17 cellular contexts compared by ENCODE assay signal in genomic region chr3:10732292-10732691, GRCh38.
DNase-seq lines count a peak whose midpoint lies in the region; ATAC-seq and TF ChIP-seq lines count a peak whose summit lies in the region.
"Had no signal": no experiment of that assay in that cellular context is flagged by ENCODE, and none has a peak within 500 bp of the region (broad histone marks: within the 10 kb centered on the region; RNA-seq: fewer than 3 reads in every experiment).

No MANE protein-coding gene starts in this region.

- no peaks in the 10 kb centered on the region for H3K36me3 Mint-ChIP-seq in endodermal cell (ENCODE audit: low read depth)
- H3K36me3 Mint-ChIP-seq: CD8-positive, alpha-beta T cell had no signal

- peak overlapping the region; percentile 44 for H3K27ac ChIP-seq in caudate nucleus (ENCODE audit: low read depth, low read length)
- H3K27ac ChIP-seq in endodermal cell (ENCODE audit: low read depth, low read length): no peak overlapping the region
- H3K27ac ChIP-seq in testis: no peak overlapping the region
- H3K27ac ChIP-seq: BLaER1 treated with 17β-estradiol and CSF1 and Interleukin-3, amounts not matched to agents 10 nM and 100 nM; C4-2B had no signal

- no peak overlapping the region for H3K27ac Mint-ChIP-seq in endodermal cell
- H3K27ac Mint-ChIP-seq: B cell; CD4-positive, alpha-beta T cell; CD8-positive, alpha-beta T cell had no signal

- peaks cover 36% of the 10 kb centered on the region for H3K9me3 Mint-ChIP-seq in endodermal cell

- peaks cover 27% of the 10 kb centered on the region for H3K9me3 ChIP-seq in endodermal cell (ENCODE audit: control insufficient read depth, low read length)
- no peaks in the 10 kb centered on the region for H3K9me3 ChIP-seq in testis

- DNase-seq in caudate nucleus (lab: John Stamatoyannopoulos, UW) (peak in 3 of 61 donors; percentile 17 to 43 (median 34)), endodermal cell (peak; percentile 6), superior temporal gyrus (ENCODE audit: extremely low spot score) (peak; percentile 42), testis (no peak), left lobe of liver (ENCODE audit: low spot score) (no peak)
- DNase-seq in activated CD4-positive, alpha-beta T cell treated with anti-CD3 and anti-CD28 coated beads, Interleukin-2, amount 50 U/mL, for 48 hours: no peak
- DNase-seq: 8988T; ACHN; Caco-2; Calu3; CD4-positive, alpha-beta T cell; CD8-positive, alpha-beta T cell; DMS79 treated with DMSO at 0.1 percent for 48 hours; GF-D8 had no signal

- peaks cover under 1% of the 10 kb centered on the region for H3K27me3 Mint-ChIP-seq in endodermal cell (ENCODE audit: insufficient read depth)

- H3K9ac ChIP-seq in endodermal cell (ENCODE audit: extremely low read depth, low read length, poor library complexity, severe bottlenecking): no peak overlapping the region
- H3K9ac ChIP-seq: BLaER1 treated with 17β-estradiol and CSF1 and Interleukin-3, amounts not matched to agents 10 nM and 100 nM had no signal

- intact Hi-C loops in testis (cut with DNase I; ENCODE audit: low total_unique reads): no loop called here

- H3K4me3 ChIP-seq in endodermal cell (ENCODE audit: low read length): no peak overlapping the region
- no peak overlapping the region for H3K4me3 ChIP-seq in testis
- H3K4me3 ChIP-seq: BLaER1 treated with 17β-estradiol and CSF1 and Interleukin-3, amounts not matched to agents 10 nM and 100 nM had no signal

- H3K4me1 ChIP-seq in endodermal cell (ENCODE audit: control insufficient read depth, insufficient read depth, low read length): no peaks in the 10 kb centered on the region
- no peaks in the 10 kb centered on the region for H3K4me1 ChIP-seq in testis
- H3K4me1 ChIP-seq: Caco-2 had no signal

- TF ChIP-seq CTCF in endodermal cell (conservative IDR thresholded peaks at IDR 0.05) (no peak), testis (IDR thresholded peaks at IDR 0.05) (no peak)

- peaks cover under 1% of the 10 kb centered on the region for H3K27me3 ChIP-seq in endodermal cell (ENCODE audit: control insufficient read depth, insufficient read depth, low read length, poor library complexity, severe bottlenecking)
- H3K27me3 ChIP-seq in testis: no peaks in the 10 kb centered on the region
- H3K27me3 ChIP-seq: BLaER1 treated with 17β-estradiol and CSF1 and Interleukin-3, amounts not matched to agents 10 nM and 100 nM had no signal

- H3K36me3 ChIP-seq in endodermal cell (ENCODE audit: control insufficient read depth, insufficient read depth, low read length) (no peaks in the 10 kb centered on the region), testis (ENCODE audit: low read depth, missing control alignments) (no peaks in the 10 kb centered on the region)
- H3K36me3 ChIP-seq: BLaER1 treated with 17β-estradiol and CSF1 and Interleukin-3, amounts not matched to agents 10 nM and 100 nM had no signal

- no peak for ATAC-seq in left lobe of liver
- ATAC-seq: CD8-positive, alpha-beta T cell had no signal

- H3K4me1 Mint-ChIP-seq in endodermal cell: no peaks in the 10 kb centered on the region
- H3K4me1 Mint-ChIP-seq: B cell had no signal

- no peak for TF ChIP-seq POLR2A in testis (IDR thresholded peaks at IDR 0.05)

- H3K4me3 Mint-ChIP-seq in endodermal cell: no peak overlapping the region
- H3K4me3 Mint-ChIP-seq: B cell; CD4-positive, alpha-beta T cell; CD8-positive, alpha-beta T cell had no signal

Comparison
In these comparisons a context has a peak if more than half of its experiments do, and no peak if none do; other contexts are left out.
1. DNase-seq: peak in endodermal cell (single experiment) and superior temporal gyrus (single experiment); none in testis (single experiment), activated CD4-positive, alpha-beta T cell treated with anti-CD3 and anti-CD28 coated beads, Interleukin-2, amount 50 U/mL, for 48 hours (0 of 2) and left lobe of liver (single experiment).